8 cellular contexts compared by ENCODE assay signal in genomic region chr11:63939351-63939920, GRCh38. TPM values are rescaled to one million over a fixed set of nuclear protein-coding genes. Genes with fewer than 3 reads are reported as not detected.
DNase-seq lines count a peak whose midpoint lies in the region; ATAC-seq and TF ChIP-seq lines count a peak whose summit lies in the region.

No MANE protein-coding gene starts in this region.

- CTCF ChIA-PET in MCF 10A (lab: Yijun Ruan, JAX) = interaction anchor here (0.9 to 1.0 kb wide), 2 partner anchors 83 to 102 kb away, joined by 3 read pairs; no protein-coding TSS in a partner anchor

- H3K9me3 ChIP-seq in lower lobe of right lung = no peaks in the 10 kb centered on the region

- H3K4me1 ChIP-seq in lower lobe of right lung = peaks cover 27% of the 10 kb centered on the region

- POLR2A ChIA-PET in MCF 10A (lab: Yijun Ruan, JAX) = interaction anchor here (1.3 to 3.6 kb wide), 3 partner anchors 35 to 100 kb away, joined by 3 to 19 read pairs (median 5); partner anchors contain the start of genes COX8A and MARK2

- TF ChIP-seq CTCF in MCF 10A (IDR thresholded peaks at IDR 0.05; ENCODE audit: unreplicated experiment) (no peak), lower lobe of right lung (IDR thresholded peaks at IDR 0.05) (no peak), type B pancreatic cell (conservative IDR thresholded peaks at IDR 0.05) (no peak)

- no peaks in the 10 kb centered on the region for H3K27me3 Mint-ChIP-seq in MCF 10A (ENCODE audit: insufficient read depth, unreplicated experiment)
- H3K27me3 Mint-ChIP-seq in type B pancreatic cell = no peaks in the 10 kb centered on the region

- H3K27ac Mint-ChIP-seq in MCF 10A (ENCODE audit: low read depth, unreplicated experiment) (peak overlapping the region; percentile 69), type B pancreatic cell (peak overlapping the region; percentile 92)

- H3K9me3 Mint-ChIP-seq in MCF 10A (ENCODE audit: unreplicated experiment) (no peaks in the 10 kb centered on the region), type B pancreatic cell (no peaks in the 10 kb centered on the region)

- no peaks in the 10 kb centered on the region for H3K4me1 Mint-ChIP-seq in MCF 10A (ENCODE audit: insufficient read depth, unreplicated experiment)
- H3K4me1 Mint-ChIP-seq in type B pancreatic cell (ENCODE audit: unreplicated experiment) = peaks cover 27% of the 10 kb centered on the region

- BruUV-seq in MCF 10A (replicated peaks; lab: Mats Ljungman, UMichigan) = no TSS peak

- peak overlapping the region; percentile 66 for H3K4me3 ChIP-seq in lower lobe of right lung

- H3K27ac ChIP-seq in lower lobe of right lung = peak overlapping the region; percentile 58

- intact Hi-C loops in MCF 10A (cut with micrococcal nuclease) = loop anchor here (10.0 kb wide), 1 partner anchor 55 kb away; no protein-coding TSS in a partner anchor
- intact Hi-C loops in lower lobe of right lung (cut with DNase I) = no loop called here

- no peaks in the 10 kb centered on the region for H3K36me3 Mint-ChIP-seq in MCF 10A (ENCODE audit: insufficient read depth, unreplicated experiment)
- no peaks in the 10 kb centered on the region for H3K36me3 Mint-ChIP-seq in type B pancreatic cell

- peak; percentile 0 to 4 for ATAC-seq in lower lobe of right lung

- DNase-seq in NCI-H2171 treated with DMSO at 0.1 percent for 48 hours (lab: John Stamatoyannopoulos, UW) (peak; percentile 48), NCI-H2171 (lab: John Stamatoyannopoulos, UW) (no peak), NAMALWA (ENCODE audit: low spot score) (peak; percentile 57), MCF 10A (ENCODE audit: unreplicated experiment) (peak; percentile 25), lower lobe of right lung (no peak), type B pancreatic cell (ENCODE audit: extremely low spot score, unreplicated experiment) (no peak), NCI-H526 treated with DMSO at 0.1 percent for 48 hours (lab: John Stamatoyannopoulos, UW) (no peak)
- DNase-seq in stimulated activated CD4-positive, alpha-beta T cell treated with anti-CD3 and anti-CD28 coated beads, Interleukin-12 subunit alpha, Interleukin-12 subunit beta, amount 100 ng/mL, for 4 hours = no peak

- H3K4me3 Mint-ChIP-seq in MCF 10A (ENCODE audit: unreplicated experiment) (peak overlapping the region; percentile 83), type B pancreatic cell (peak overlapping the region; percentile 91)

- H3K27me3 ChIP-seq in lower lobe of right lung (ENCODE audit: low read depth) = no peaks in the 10 kb centered on the region

- no peaks in the 10 kb centered on the region for H3K36me3 ChIP-seq in lower lobe of right lung

RNA-seq across cellular contexts. Expression of gene NAA40, which starts 0.6 kb away (rescaled TPM):
- 11.7 and 13.4 TPM in 2 replicates for total RNA-seq in MCF 10A (2022)
- 20.4 TPM for total RNA-seq in lower lobe of right lung
- 33.8 and 51.2 TPM in 2 replicates for total RNA-seq in type B pancreatic cell (ENCODE audit: low replicate concordance)

RNA-seq across cellular contexts. Expression of gene RCOR2, which starts 22.5 kb away (rescaled TPM):
- 0.15 TPM in 1 of 2 replicates, not detected in the other for total RNA-seq in MCF 10A (2022)
- 0.18 TPM for total RNA-seq in lower lobe of right lung
- 8.1 and 38.1 TPM in 2 replicates for total RNA-seq in type B pancreatic cell (ENCODE audit: low replicate concordance)

RNA-seq across cellular contexts. Expression of gene COX8A, which starts 35.0 kb away (rescaled TPM):
- total RNA-seq in MCF 10A (2022) (461 and 466 TPM in 2 replicates), lower lobe of right lung (212 TPM), type B pancreatic cell (ENCODE audit: low replicate concordance) (307 and 324 TPM in 2 replicates)

RNA-seq across cellular contexts. Expression of gene OTUB1, which starts 46.8 kb away (rescaled TPM):
- total RNA-seq in MCF 10A (2022) (50.9 and 56.0 TPM in 2 replicates), lower lobe of right lung (61.9 TPM), type B pancreatic cell (ENCODE audit: low replicate concordance) (101 and 105 TPM in 2 replicates)

Comparison
In these comparisons a context has a peak if more than half of its experiments do, and no peak if none do; other contexts are left out.
1. DNase-seq: peak in NCI-H2171 treated with DMSO at 0.1 percent for 48 hours (single experiment), NAMALWA (single experiment) and MCF 10A (single experiment); none in NCI-H2171 (single experiment), lower lobe of right lung (single experiment), type B pancreatic cell (single experiment), NCI-H526 treated with DMSO at 0.1 percent for 48 hours (single experiment) and stimulated activated CD4-positive, alpha-beta T cell treated with anti-CD3 and anti-CD28 coated beads, Interleukin-12 subunit alpha, Interleukin-12 subunit beta, amount 100 ng/mL, for 4 hours (single experiment).